Comparison of ENCODE assay signal across 14 cellular contexts in genomic region chr17:42527932-42528331, GRCh38. TPM values are rescaled to one million over a fixed set of nuclear protein-coding genes. Genes with fewer than 3 reads are reported as not detected.
A peak's percentile ranks its signal among the peaks of the same experiment; 100 is the strongest.
DNase-seq lines count a peak whose midpoint lies in the region; ATAC-seq and TF ChIP-seq lines count a peak whose summit lies in the region.
"Had no signal": no experiment of that assay in that cellular context is flagged by ENCODE, and none has a peak within 500 bp of the region (broad histone marks: within the 10 kb centered on the region; RNA-seq: fewer than 3 reads in every experiment).

No MANE protein-coding gene starts in this region.

- POLR2A ChIA-PET in OCI-LY7 (lab: Charles Lee), result no interaction called here

- no peaks in the 10 kb centered on the region for H4K20me1 ChIP-seq in OCI-LY7 (ENCODE audit: insufficient read depth, low read length)

- H3K27me3 ChIP-seq in left ventricle myocardium inferior (ENCODE audit: low read depth) (no peaks in the 10 kb centered on the region), dorsolateral prefrontal cortex (no peaks in the 10 kb centered on the region), liver (ENCODE audit: control insufficient read depth in 4 of 4, insufficient read depth in 4 of 4, low read length in 3 of 4) (no peaks in the 10 kb centered on the region), gastrocnemius medialis (no peaks in the 10 kb centered on the region)
- H3K27me3 ChIP-seq: BLaER1 treated with 17β-estradiol and CSF1 and Interleukin-3, amounts not matched to agents 10 nM and 100 nM had no signal

- TF ChIP-seq POLR2A in gastrocnemius medialis (IDR thresholded peaks at IDR 0.05), result no peak

- no peak overlapping the region for H3K27ac ChIP-seq in left ventricle myocardium inferior (replicated peaks)
- peak overlapping the region in 34 of 59 donors; percentile 5 to 86 (median 67) for H3K27ac ChIP-seq in dorsolateral prefrontal cortex
- H3K27ac ChIP-seq in liver (ENCODE audit: low read depth in 1 of 2, low read length in 2 of 2), result peak overlapping the region; percentile 9 to 15
- H3K27ac ChIP-seq in gastrocnemius medialis, result peak overlapping the region; percentile 77 to 89 (median 86)
- no peak overlapping the region for H3K27ac ChIP-seq in OCI-LY7 (ENCODE audit: low read depth, low read length, poor library complexity, severe bottlenecking)
- H3K27ac ChIP-seq: BLaER1 treated with 17β-estradiol and CSF1 and Interleukin-3, amounts not matched to agents 10 nM and 100 nM; GM23248; PC-9 had no signal

- H3K79me2 ChIP-seq in OCI-LY7 (ENCODE audit: insufficient read depth, low read depth, low read length), result no peaks in the 10 kb centered on the region

- CTCF ChIA-PET in OCI-LY7 (lab: Charles Lee; ENCODE audit: unreplicated experiment), result interaction anchor here (0.6 to 1.0 kb wide), 2 partner anchors 46 to 212 kb away, joined by 3 read pairs; no protein-coding TSS in a partner anchor

- ATAC-seq in left ventricle myocardium superior (no peak), gastrocnemius medialis (no peak)

- no peak overlapping the region for H3K9ac ChIP-seq in liver (ENCODE audit: low read depth in 1 of 2, low read length in 2 of 2)
- H3K9ac ChIP-seq: GM23248, SK-N-SH had no signal

- H3K9me3 ChIP-seq in left ventricle myocardium inferior (replicated peaks), result no peaks in the 10 kb centered on the region
- H3K9me3 ChIP-seq in liver (ENCODE audit: control insufficient read depth in 4 of 4, low read length in 3 of 4), result no peaks in the 10 kb centered on the region
- H3K9me3 ChIP-seq in gastrocnemius medialis, result no peaks in the 10 kb centered on the region
- H3K9me3 ChIP-seq in OCI-LY7 (ENCODE audit: low read length), result no peaks in the 10 kb centered on the region
- H3K9me3 ChIP-seq: BLaER1 treated with 17β-estradiol and CSF1 and Interleukin-3, amounts not matched to agents 10 nM and 100 nM; SK-N-SH had no signal

- H3K4me3 ChIP-seq in left ventricle myocardium inferior (no peak overlapping the region), dorsolateral prefrontal cortex (no peak overlapping the region), liver (ENCODE audit: low read depth in 1 of 3, low read length in 3 of 3) (no peak overlapping the region), gastrocnemius medialis (no peak overlapping the region), OCI-LY7 (ENCODE audit: low read depth, low read length, poor library complexity, severe bottlenecking) (no peak overlapping the region)
- H3K4me3 ChIP-seq: BLaER1 treated with 17β-estradiol and CSF1 and Interleukin-3, amounts not matched to agents 10 nM and 100 nM; GM12878; GM23248; PC-9 had no signal

- TF ChIP-seq RAD21 in liver (IDR thresholded peaks at IDR 0.05), result no peak

- DNase-seq in left ventricle myocardium superior, result peak; percentile 1
- DNase-seq in left ventricle myocardium inferior, result no peak
- DNase-seq in dorsolateral prefrontal cortex, result no peak
- DNase-seq in gastrocnemius medialis, result no peak
- no peak for DNase-seq in OCI-LY7 (ENCODE audit: low spot score)
- DNase-seq in NOMO-1 treated with dmso at 0.1 percent for 144 hours (lab: John Stamatoyannopoulos, UW; ENCODE audit: unreplicated experiment), result no peak
- no peak for DNase-seq in CD1c-positive myeloid dendritic cell (ENCODE audit: extremely low spot score)
- DNase-seq: NCI-H524 treated with DMSO at 0.1 percent for 48 hours had no signal

- no TSS peak for BruUV-seq in OCI-LY7 (replicated peaks; lab: Mats Ljungman, UMichigan)

- H3K9me2 ChIP-seq in OCI-LY7 (ENCODE audit: insufficient read depth, low read length), result no peaks in the 10 kb centered on the region
- H3K9me2 ChIP-seq: SK-N-SH had no signal

- H3K4me1 ChIP-seq in left ventricle myocardium inferior, result peaks cover 48% of the 10 kb centered on the region
- H3K4me1 ChIP-seq in liver (ENCODE audit: control insufficient read depth in 4 of 4, insufficient read depth in 4 of 4, low read length in 3 of 4), result peaks cover 18 to 45% (median 35%) of the 10 kb centered on the region in 4 donors
- peaks cover 29 to 31% of the 10 kb centered on the region in 2 donors for H3K4me1 ChIP-seq in gastrocnemius medialis
- peaks cover 19% of the 10 kb centered on the region for H3K4me1 ChIP-seq in OCI-LY7 (ENCODE audit: insufficient read depth, low read length, poor library complexity, severe bottlenecking)

- in situ Hi-C loops in gastrocnemius medialis (cut with MboI; ENCODE audit: low sequenced_read_pairs in 4 of 4), result loop anchor here in 3 of 4 donors (5.0 to 10.0 kb wide), 2 partner anchors 113 to 206 kb away; no protein-coding TSS in a partner anchor

- no peak for TF ChIP-seq CTCF in left ventricle myocardium inferior (IDR thresholded peaks at IDR 0.05; ENCODE audit: borderline replicate concordance)
- no peak for TF ChIP-seq CTCF in dorsolateral prefrontal cortex (IDR thresholded peaks at IDR 0.05 in 54 of 56, conservative IDR thresholded peaks at IDR 0.05 in 2 of 56; ENCODE audit: low read depth in 1 of 56, partially characterized antibody in 56 of 56)
- no peak for TF ChIP-seq CTCF in liver (IDR thresholded peaks at IDR 0.05; ENCODE audit: low read depth, low read length, missing input control)
- no peak for TF ChIP-seq CTCF in gastrocnemius medialis (IDR thresholded peaks at IDR 0.05 in 4 of 5, conservative IDR thresholded peaks at IDR 0.05 in 1 of 5)
- no peak for TF ChIP-seq CTCF in OCI-LY7 (conservative IDR thresholded peaks at IDR 0.05; ENCODE audit: low read length)

- WGBS in liver, result 69% methylated on average over 6 of the region's 6 CpGs

- H3K36me3 ChIP-seq in left ventricle myocardium inferior (peaks cover 5% of the 10 kb centered on the region), liver (ENCODE audit: control insufficient read depth in 4 of 4, insufficient read depth in 3 of 4, low read depth in 1 of 4, low read length in 3 of 4) (no peaks in the 10 kb centered on the region), gastrocnemius medialis (no peaks in the 10 kb centered on the region), OCI-LY7 (ENCODE audit: insufficient read depth, low read length) (no peaks in the 10 kb centered on the region)

- intact Hi-C loops in left ventricle myocardium superior (cut with micrococcal nuclease), result no loop called here
- intact Hi-C loops in left ventricle myocardium inferior (cut with micrococcal nuclease), result loop anchor here (5.0 kb wide), 1 partner anchor 211 kb away; no protein-coding TSS in a partner anchor
- intact Hi-C loops in dorsolateral prefrontal cortex (cut with DNase I), result loop anchor here (5.0 kb wide), 3 partner anchors 66 to 121 kb away; no protein-coding TSS in a partner anchor
- intact Hi-C loops in gastrocnemius medialis (cut with DNase I; ENCODE audit: low total_unique reads), result loop anchor here (1.0 to 5.0 kb wide), 2 partner anchors 106 to 206 kb away; partner anchors contain the start of gene CAVIN1
- intact Hi-C loops in OCI-LY7 (cut with micrococcal nuclease; ENCODE audit: unreplicated experiment), result loop anchor here (1.0 kb wide), 3 partner anchors 100 to 206 kb away; no protein-coding TSS in a partner anchor

- H3K4me2 ChIP-seq in OCI-LY7 (ENCODE audit: low read length), result no peak overlapping the region
- H3K4me2 ChIP-seq: SK-N-SH had no signal

- H2AFZ ChIP-seq in OCI-LY7 (ENCODE audit: low read length), result no peak overlapping the region
- H2AFZ ChIP-seq: GM23248, PC-9 had no signal

TF ChIP-seq in liver, 16 proteins besides CTCF, POLR2A, EP300 and RAD21:
- TF ChIP-seq HNF4A (conservative IDR thresholded peaks at IDR 0.05), result peak in 1 of 2 donors; percentile 22
- TF ChIP-seq GABPA (IDR thresholded peaks at IDR 0.05 in 1 of 2, conservative IDR thresholded peaks at IDR 0.05 in 1 of 2), result no peak

RNA-seq across cellular contexts. Expression of gene NAGLU, which starts 8.1 kb away (rescaled TPM):
- 8.3 TPM for total RNA-seq in left ventricle myocardium superior
- total RNA-seq in left ventricle myocardium inferior, result 7.7 TPM
- 10 to 100 TPM in 115 of 120 experiments, 1 to 10 TPM in 5; 7.5 to 45.5 (median 18.3) TPM for total RNA-seq in dorsolateral prefrontal cortex
- total RNA-seq in liver, result 10 to 100 TPM; 20.5 to 37.4 TPM
- 10 to 100 TPM; 15.5 to 41.2 TPM for polyA plus RNA-seq in liver
- total RNA-seq in gastrocnemius medialis, result 10 to 100 TPM; 16.4 to 30.1 (median 24.1) TPM
- 25.3 and 37.6 TPM in 2 replicates for total RNA-seq in OCI-LY7 (2014; rRNA removed; shearing (Covaris generic))
- total RNA-seq in OCI-LY7 (2022), result 42.8 and 46.6 TPM in 2 replicates

RNA-seq across cellular contexts. Expression of gene HSD17B1, which starts 24.8 kb away (rescaled TPM):
- total RNA-seq in left ventricle myocardium superior (1.4 TPM), left ventricle myocardium inferior (0.99 TPM), dorsolateral prefrontal cortex (10 to 100 TPM in 14 of 120 experiments, 1 to 10 TPM in 106; 1.3 to 16.2 (median 4.5) TPM), liver (1 to 10 TPM in 1 of 2 donors, under 1 TPM in 1; 0.67 to 1.0 TPM), gastrocnemius medialis (under 1 TPM in 3 of 4 donors, not detected in 1; 0.33 to 0.66 (median 0.47) TPM), OCI-LY7 (2022) (2.1 and 2.2 TPM in 2 replicates)
- polyA plus RNA-seq in liver, result 1 to 10 TPM; 1.0 to 1.8 TPM
- 1.1 and 2.5 TPM in 2 replicates for total RNA-seq in OCI-LY7 (2014; rRNA removed; shearing (Covaris generic))

RNA-seq across cellular contexts. Expression of gene COASY, which starts 34.0 kb away (rescaled TPM):
- total RNA-seq in left ventricle myocardium superior, result 45.2 TPM
- total RNA-seq in left ventricle myocardium inferior, result 48.8 TPM
- 10 to 100 TPM; 39.4 to 77.1 (median 59.2) TPM for total RNA-seq in dorsolateral prefrontal cortex
- total RNA-seq in liver, result 10 to 100 TPM; 18.2 to 33.4 TPM
- polyA plus RNA-seq in liver, result 10 to 100 TPM; 70.0 to 78.1 TPM
- total RNA-seq in gastrocnemius medialis, result 10 to 100 TPM; 22.4 to 39.9 (median 27.5) TPM
- total RNA-seq in OCI-LY7 (2014; rRNA removed; shearing (Covaris generic)), result 32.6 and 42.9 TPM in 2 replicates
- total RNA-seq in OCI-LY7 (2022), result 123 and 125 TPM in 2 replicates

RNA-seq across cellular contexts. Expression of gene MLX, which starts 39.0 kb away (rescaled TPM):
- 72.3 TPM for total RNA-seq in left ventricle myocardium superior
- total RNA-seq in left ventricle myocardium inferior, result 79.7 TPM
- total RNA-seq in dorsolateral prefrontal cortex, result 10 to 100 TPM; 16.9 to 36.3 (median 26.3) TPM
- total RNA-seq in liver, result 10 to 100 TPM; 19.4 to 40.0 TPM
- polyA plus RNA-seq in liver, result 10 to 100 TPM; 29.2 to 35.1 TPM
- 10 to 100 TPM; 49.7 to 81.9 (median 53.8) TPM for total RNA-seq in gastrocnemius medialis
- total RNA-seq in OCI-LY7 (2014; rRNA removed; shearing (Covaris generic)), result 31.6 and 33.6 TPM in 2 replicates
- total RNA-seq in OCI-LY7 (2022), result 51.2 and 53.5 TPM in 2 replicates

RNA-seq across cellular contexts. Expression of gene PSMC3IP, which starts 49.6 kb away (rescaled TPM):
- 3.1 TPM for total RNA-seq in left ventricle myocardium superior
- total RNA-seq in left ventricle myocardium inferior, result 2.5 TPM
- total RNA-seq in dorsolateral prefrontal cortex, result 10 to 100 TPM in 2 of 120 experiments, 1 to 10 TPM in 118; 1.4 to 11.5 (median 5.9) TPM
- 1 to 10 TPM; 1.3 to 3.0 TPM for total RNA-seq in liver
- under 1 TPM; 0.58 to 0.88 TPM for polyA plus RNA-seq in liver
- 1 to 10 TPM in 2 of 4 donors, under 1 TPM in 2; 0.46 to 2.7 (median 1.4) TPM for total RNA-seq in gastrocnemius medialis
- 27.3 and 40.5 TPM in 2 replicates for total RNA-seq in OCI-LY7 (2014; rRNA removed; shearing (Covaris generic))
- 33.3 and 36.4 TPM in 2 replicates for total RNA-seq in OCI-LY7 (2022)

Comparison
In these comparisons a context has a peak if more than half of its experiments do, and no peak if none do; other contexts are left out.
1. H3K27ac ChIP-seq: peak in dorsolateral prefrontal cortex (34 of 59), liver (2 of 2) and gastrocnemius medialis (4 of 4); none in left ventricle myocardium inferior (single experiment) and OCI-LY7 (single experiment).